ENCODE assay signal across 11 cellular contexts in the genomic region with DNA sequence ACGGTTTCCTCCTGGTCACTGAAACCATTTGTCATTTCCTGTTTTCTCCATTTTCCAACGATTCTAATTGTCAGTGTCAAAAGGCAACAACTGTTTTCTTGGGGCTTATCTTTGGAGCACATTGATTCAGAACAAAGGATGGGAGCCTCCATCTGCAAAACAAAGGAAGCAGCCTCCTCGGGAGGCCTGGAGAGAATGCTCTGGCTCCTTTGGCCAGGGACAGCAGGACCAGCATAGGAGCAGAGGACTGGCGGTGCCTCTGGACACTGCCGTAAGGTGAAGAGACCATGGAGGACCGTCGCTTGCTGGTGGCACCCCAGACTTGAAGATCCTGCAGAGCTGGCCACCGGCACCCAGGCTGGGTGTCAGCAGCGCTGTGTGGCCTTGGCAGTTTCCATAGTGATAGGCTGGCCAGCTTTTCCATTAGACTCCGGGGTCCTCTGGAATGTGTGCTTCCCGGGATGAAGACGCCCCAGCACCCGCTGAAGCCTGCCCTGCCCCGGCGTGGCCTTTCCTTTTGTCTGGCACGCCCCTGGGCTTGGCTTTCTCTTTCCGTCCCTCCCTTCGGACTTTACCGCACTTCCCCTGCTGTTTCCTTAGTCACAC.
DNase-seq lines count a peak whose midpoint lies in the region; ATAC-seq, FAIRE-seq and TF ChIP-seq lines count a peak whose summit lies in the region.
"Had no signal": no experiment of that assay in that cellular context is flagged by ENCODE, and none has a peak within 500 bp of the region (broad histone marks: within the 10 kb centered on the region; RNA-seq: fewer than 3 reads in every experiment).

No MANE protein-coding gene starts in this region.

- intact Hi-C loops in lower lobe of right lung (cut with DNase I): no loop called here

- H3K4me3 ChIP-seq in lower lobe of right lung: peak overlapping the region; percentile 19

- no peaks in the 10 kb centered on the region for H3K9me3 ChIP-seq in lower lobe of right lung

- ATAC-seq in lower lobe of right lung (peak in 1 of 2 donors; percentile 29), HG02938 (IDR thresholded peaks at IDR 0.05; ENCODE audit: unreplicated experiment) (no peak)

- peak overlapping the region; percentile 76 for H3K27ac ChIP-seq in lower lobe of right lung
- H3K27ac ChIP-seq in temporal lobe (ENCODE audit: low read depth, low read length): peak overlapping the region; percentile 17

- no peak for FAIRE-seq in GM12892 (lab: Jason Lieb, UNC)

- peaks cover 30% of the 10 kb centered on the region for H3K4me1 ChIP-seq in lower lobe of right lung

- TF ChIP-seq CTCF in lower lobe of right lung (IDR thresholded peaks at IDR 0.05): no peak
- TF ChIP-seq CTCF in GM13976 (IDR thresholded peaks at IDR 0.05; ENCODE audit: borderline replicate concordance, control extremely low read depth, extremely low read depth, insufficient read depth, missing control alignments): no peak

- TF ChIP-seq POLR2A in GM12892 (IDR thresholded peaks at IDR 0.05; ENCODE audit: low read depth, low read length): no peak

- H3K36me3 ChIP-seq in lower lobe of right lung: no peaks in the 10 kb centered on the region

- in situ Hi-C loops in KBM-7 (cut with MboI; ENCODE audit: low pct_unique_long_range_greater_than_20kb, low sequenced_read_pairs): no loop called here
- in situ Hi-C loops in GM13976 (cut with MboI; ENCODE audit: low sequenced_read_pairs, unreplicated experiment): no loop called here

- DNase-seq in KBM-7 (peak; percentile 26), dermis blood vessel endothelial cell (peak; percentile 78), lower lobe of right lung (peak; percentile 45), GM12892 (ENCODE audit: insufficient read length) (no peak), GM13976 (ENCODE audit: low spot score) (no peak)
- DNase-seq in stimulated activated CD4-positive, alpha-beta T cell treated with anti-CD3 and anti-CD28 coated beads, Interleukin-1b, Interleukin-23, amount 100 ng/mL, for 48 hours: no peak
- DNase-seq: NCI-H1092 treated with DMSO at 0.1 percent for 48 hours; stimulated activated CD4-positive, alpha-beta T cell treated with anti-CD3 and anti-CD28 coated beads, Interleukin-15, amount 100 ng/mL, for 24 hours; stimulated activated naive CD4-positive, alpha-beta T cell had no signal

- H3K27me3 ChIP-seq in lower lobe of right lung (ENCODE audit: low read depth): no peaks in the 10 kb centered on the region

Comparison
In these comparisons a context has a peak if more than half of its experiments do, and no peak if none do; other contexts are left out.
1. DNase-seq: peak in KBM-7 (single experiment), dermis blood vessel endothelial cell (single experiment) and lower lobe of right lung (single experiment); none in GM12892 (single experiment), GM13976 (single experiment) and stimulated activated CD4-positive, alpha-beta T cell treated with anti-CD3 and anti-CD28 coated beads, Interleukin-1b, Interleukin-23, amount 100 ng/mL, for 48 hours (single experiment).